In the genomic region with DNA sequence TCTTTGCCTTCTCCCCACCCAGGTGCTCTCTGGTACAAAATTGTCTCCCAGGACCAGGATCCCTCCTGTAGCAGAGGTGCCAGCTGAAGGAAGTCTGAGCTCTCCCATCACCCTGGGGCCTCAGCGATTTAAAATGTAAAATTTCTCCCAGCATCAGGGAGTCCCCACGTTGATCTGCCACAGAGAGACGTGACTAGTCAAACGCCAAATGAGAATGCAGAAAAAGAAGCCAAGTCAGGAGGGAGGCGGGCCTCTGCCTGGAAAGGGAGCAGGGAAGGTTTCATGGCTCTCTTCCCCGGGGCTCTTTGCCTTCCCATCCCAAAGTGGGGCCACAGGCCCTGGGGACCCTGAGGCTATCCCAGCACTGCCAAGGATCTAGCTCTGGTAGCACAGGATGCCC, we compare ENCODE assay signal across 1 cellular context.
TF ChIP-seq lines count a peak whose summit lies in the region.

No MANE protein-coding gene starts in this region.

TF ChIP-seq in H1, 55 proteins besides CTCF, POLR2A, EP300 and RAD21:
- TF ChIP-seq HDAC6 (IDR thresholded peaks at IDR 0.05; ENCODE audit: low read depth, low read length) (no peak), BACH1 (IDR thresholded peaks at IDR 0.05; ENCODE audit: low read length) (no peak), CHD2 (IDR thresholded peaks at IDR 0.05; ENCODE audit: low read length) (no peak), SP2 (IDR thresholded peaks at IDR 0.05; ENCODE audit: low read length) (no peak), RFX5 (IDR thresholded peaks at IDR 0.05; ENCODE audit: borderline replicate concordance, low read depth, low read length) (no peak)
